33 cellular contexts compared by ENCODE assay signal in the genomic region with DNA sequence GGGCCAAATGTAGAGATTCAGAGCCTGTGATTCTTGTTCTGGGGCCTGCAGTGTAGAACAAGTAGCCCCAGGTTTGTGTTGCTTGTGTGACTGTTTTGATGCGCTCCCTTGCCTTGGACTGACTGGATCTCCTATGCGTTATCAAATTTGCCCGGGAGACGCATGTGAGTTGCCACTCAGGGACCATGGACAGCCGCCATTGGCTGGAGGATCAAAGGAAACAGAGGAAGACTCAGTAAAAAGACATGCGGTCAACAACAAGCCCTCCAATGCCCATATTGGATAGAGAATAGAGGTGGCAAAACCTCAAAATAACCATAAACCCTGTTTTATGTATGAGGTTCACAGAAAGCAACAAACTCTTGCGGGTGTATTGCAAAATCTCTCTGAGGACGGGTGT.
"Had no signal": no experiment of that assay in that cellular context is flagged by ENCODE, and none has a peak within 500 bp of the region (broad histone marks: within the 10 kb centered on the region; RNA-seq: fewer than 3 reads in every experiment).

No MANE protein-coding gene starts in this region.

- H3K27ac Mint-ChIP-seq: activated B cell treated with CpG ODN at 0.5 μM for 24 hours; activated CD8-positive, alpha-beta T cell treated with anti-CD3 and anti-CD28 coated beads for 36 hours; activated naive CD8-positive, alpha-beta T cell; activated T-helper 17 cell treated with anti-CD3 and anti-CD28 coated beads, Interleukin-2, amount 50 U/mL, for 72 hours; dendritic cell treated with granulocyte-macrophage colony-stimulating factor and Interleukin-4, amounts not matched to agents 40 ng/mL and 50 ng/mL, for 4 days; endodermal cell; T-helper 17 cell; T-helper 2 cell treated with Interferon-gamma antibody and Interleukin-4, amounts not matched to agents 5 μg/mL and 100 μg/mL, for 36 hours had no signal

- H3K27ac ChIP-seq: brain microvascular endothelial cell, coronary artery, dorsolateral prefrontal cortex, WERI-Rb-1 had no signal

- H3K9me3 Mint-ChIP-seq: activated B cell treated with CpG ODN at 0.5 μM for 24 hours; activated CD8-positive, alpha-beta T cell treated with anti-CD3 and anti-CD28 coated beads for 36 hours; activated T-cell treated with anti-CD3 and anti-CD28 coated beads, Interleukin-2, amount 50 U/mL, for 4 hours; dendritic cell treated with granulocyte-macrophage colony-stimulating factor and Interleukin-4, amounts not matched to agents 40 ng/mL and 50 ng/mL, for 4 days; endodermal cell; T-helper 2 cell treated with Interferon-gamma antibody and Interleukin-4, amounts not matched to agents 5 μg/mL and 100 μg/mL, for 36 hours had no signal

- DNase-seq: activated B cell treated with CpG ODN at 0.5 μM for 24 hours; activated CD4-positive, alpha-beta T cell treated with anti-CD3 and anti-CD28 coated beads for 48 hours; activated CD4-positive, alpha-beta T cell treated with anti-CD3 and anti-CD28 coated beads, Interleukin-2, amount 50 U/mL, for 1 hour; activated CD4-positive, alpha-beta T cell treated with anti-CD3 and anti-CD28 coated beads, Interleukin-2, amount 50 U/mL, for 48 hours; activated CD8-positive, alpha-beta memory T cell treated with anti-CD3 and anti-CD28 coated beads for 24 hours; activated CD8-positive, alpha-beta T cell treated with anti-CD3 and anti-CD28 coated beads for 36 hours; activated effector memory CD4-positive, alpha-beta T cell treated with Interleukin-2 at 50 U/mL for 16 hours; activated gamma-delta T cell treated with Interleukin-2 at 50 U/mL for 16 hours; activated naive CD4-positive, alpha-beta T cell treated with anti-CD3 and anti-CD28 coated beads, Interleukin-2, amount 50 U/mL, for 16 hours; activated naive CD4-positive, alpha-beta T cell treated with Interleukin-2 at 50 U/mL for 16 hours; activated T-cell treated with anti-CD3 and anti-CD28 coated beads, Interleukin-2, amount 50 U/mL, for 4 hours; amniotic stem cell; anterior cingulate cortex; brain microvascular endothelial cell; dorsolateral prefrontal cortex; effector memory CD4-positive, alpha-beta T cell; endodermal cell; foreskin fibroblast; head of caudate nucleus; T-helper 17 cell; T1000; WERI-Rb-1 had no signal

- H3K27me3 ChIP-seq: brain microvascular endothelial cell, dorsolateral prefrontal cortex had no signal

- H3K4me1 Mint-ChIP-seq: activated B cell treated with CpG ODN at 0.5 μM for 24 hours; activated T-helper 17 cell treated with anti-CD3 and anti-CD28 coated beads, Interleukin-2, amount 50 U/mL, for 72 hours; central memory CD8-positive, alpha-beta T cell; endodermal cell; T-helper 17 cell had no signal

- H3K4me3 ChIP-seq: coronary artery, dorsolateral prefrontal cortex had no signal

- H3K36me3 Mint-ChIP-seq: activated naive CD8-positive, alpha-beta T cell had no signal

- H3K4me3 Mint-ChIP-seq: activated B cell treated with CpG ODN at 0.5 μM for 24 hours; activated CD8-positive, alpha-beta T cell treated with anti-CD3 and anti-CD28 coated beads for 36 hours; activated naive CD8-positive, alpha-beta T cell; activated T-cell treated with anti-CD3 and anti-CD28 coated beads, Interleukin-2, amount 50 U/mL, for 4 hours; activated T-helper 17 cell treated with anti-CD3 and anti-CD28 coated beads, Interleukin-2, amount 50 U/mL, for 72 hours; central memory CD8-positive, alpha-beta T cell; dendritic cell treated with granulocyte-macrophage colony-stimulating factor and Interleukin-4, amounts not matched to agents 40 ng/mL and 50 ng/mL, for 4 days; endodermal cell; T-helper 17 cell; T-helper 2 cell treated with Interferon-gamma antibody and Interleukin-4, amounts not matched to agents 5 μg/mL and 100 μg/mL, for 36 hours had no signal

- FAIRE-seq: astrocyte, bronchial epithelial cell, frontal cortex had no signal

- H3K36me3 ChIP-seq: brain microvascular endothelial cell, WERI-Rb-1 had no signal

- ATAC-seq: activated CD4-positive, CD25-positive, alpha-beta regulatory T cell treated with anti-CD3 and anti-CD28 coated beads, Interleukin-2, amount 50 U/mL, for 24 hours; activated CD8-positive, alpha-beta T cell treated with anti-CD3 and anti-CD28 coated beads for 36 hours; activated T-cell treated with anti-CD3 and anti-CD28 coated beads, Interleukin-2, amount 50 U/mL, for 4 hours; activated T-helper 17 cell treated with anti-CD3 and anti-CD28 coated beads, Interleukin-2, amount 50 U/mL, for 72 hours; esophagus mucosa; T-helper 17 cell had no signal

- H3K27me3 Mint-ChIP-seq: activated B cell treated with CpG ODN at 0.5 μM for 24 hours; activated CD8-positive, alpha-beta T cell treated with anti-CD3 and anti-CD28 coated beads for 36 hours; activated naive CD8-positive, alpha-beta T cell; activated T-helper 17 cell treated with anti-CD3 and anti-CD28 coated beads, Interleukin-2, amount 50 U/mL, for 72 hours; central memory CD8-positive, alpha-beta T cell; dendritic cell treated with granulocyte-macrophage colony-stimulating factor and Interleukin-4, amounts not matched to agents 40 ng/mL and 50 ng/mL, for 4 days; T-helper 17 cell had no signal
